18 cellular contexts compared by ENCODE assay signal in the genomic region with DNA sequence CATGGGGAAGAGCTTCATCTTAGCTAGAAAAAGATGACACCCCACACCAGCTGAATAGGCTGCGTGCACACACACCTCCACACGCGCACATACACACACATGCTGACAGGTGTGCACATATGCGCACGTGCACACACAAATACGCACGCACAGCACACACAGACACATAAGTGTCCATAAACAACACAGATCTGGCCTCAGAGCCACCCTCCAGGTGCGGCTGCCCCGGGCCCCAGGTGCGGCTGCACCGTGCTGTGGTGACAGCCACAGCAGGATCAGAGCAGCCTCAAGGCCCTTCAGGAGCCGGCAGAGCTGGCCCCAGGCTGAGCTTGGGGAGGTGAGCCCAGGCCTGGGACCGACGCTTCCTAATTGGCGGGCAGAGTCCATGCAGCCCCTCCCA. TPM values are rescaled to one million over a fixed set of nuclear protein-coding genes. Genes with fewer than 3 reads are reported as not detected.
DNase-seq lines count a peak whose midpoint lies in the region; ATAC-seq, FAIRE-seq and TF ChIP-seq lines count a peak whose summit lies in the region.
"Had no signal": no experiment of that assay in that cellular context is flagged by ENCODE, and none has a peak within 500 bp of the region (broad histone marks: within the 10 kb centered on the region; RNA-seq: fewer than 3 reads in every experiment).

No MANE protein-coding gene starts in this region.

- in situ Hi-C loops in HepG2 (cut with HindIII; ENCODE audit: extremely low pct_ligation_motif_present, low pct_unique_long_range_greater_than_20kb) = no loop called here

- intact Hi-C loops in HepG2 (cut with micrococcal nuclease; ENCODE audit: unreplicated experiment) (no loop called here), right lobe of liver (cut with DNase I) (loop anchor here in 1 of 2 donors (10.0 kb wide), 2 partner anchors 148 to 348 kb away; a partner anchor contains a TSS), activated B cell treated with CpG ODN at 0.5 μM for 24 hours (cut with micrococcal nuclease) (no loop called here)

- CTCF ChIA-PET in HepG2 (lab: Yijun Ruan, JAX; ENCODE audit: low intra/inter-chr PET ratio, low total read pairs) (no interaction called here), activated B cell treated with CpG ODN at 0.5 μM for 24 hours (lab: Charles Lee) (no interaction called here)

- peak overlapping the region; percentile 13; the same call in 1 of the 2 replicates for H3K4me2 ChIP-seq in HepG2 (ENCODE audit: low read depth, low read length)
- H3K4me2 ChIP-seq in neuronal stem cell (ENCODE audit: insufficient read depth, low read length, poor library complexity, severe bottlenecking) = no peak overlapping the region

- H3K4me1 ChIP-seq in HepG2 (ENCODE audit: insufficient read depth, low read length) (peaks cover 54% of the 10 kb centered on the region), right lobe of liver (peaks cover 0 to 3% (median 0%) of the 10 kb centered on the region in 4 donors), neuronal stem cell (ENCODE audit: control insufficient read depth in 2 of 2, insufficient read depth in 1 of 2, low read depth in 1 of 2, low read length in 2 of 2) (peaks cover 9 to 15% of the 10 kb centered on the region in 2 donors)
- peaks cover 4% of the 10 kb centered on the region for H3K4me1 ChIP-seq in effector memory CD4-positive, alpha-beta T cell (ENCODE audit: control insufficient read depth, insufficient read depth, low read length, poor library complexity, severe bottlenecking)

- H3K18ac ChIP-seq in neuronal stem cell (ENCODE audit: low read length) = no peak overlapping the region

- H3K9me3 Mint-ChIP-seq in activated B cell treated with CpG ODN at 0.5 μM for 24 hours = no peaks in the 10 kb centered on the region
- H3K9me3 Mint-ChIP-seq: CD4-positive, CD25-positive, alpha-beta regulatory T cell had no signal

- no TSS peak for BruUV-seq in HepG2 (replicated peaks; lab: Mats Ljungman, UMichigan)

- H2BK5ac ChIP-seq in neuronal stem cell (ENCODE audit: low read length) = peak overlapping the region; percentile 31

- H2AK5ac ChIP-seq in neuronal stem cell (ENCODE audit: low read depth, low read length) = peak overlapping the region; percentile 17

- no peak overlapping the region for H3K9ac ChIP-seq in HepG2 (ENCODE audit: insufficient read depth, low read depth, low read length)
- H3K9ac ChIP-seq in neuronal stem cell (ENCODE audit: low read depth, low read length, poor library complexity) = peak overlapping the region; percentile 37
- H3K9ac ChIP-seq: GM23248 had no signal

- H3K9me3 ChIP-seq in HepG2 (ENCODE audit: low read length) (no peaks in the 10 kb centered on the region), right lobe of liver (no peaks in the 10 kb centered on the region), neuronal stem cell (replicated peaks in 1 of 2; ENCODE audit: control insufficient read depth in 2 of 2, insufficient read depth in 1 of 2, low read depth in 1 of 2, low read length in 2 of 2) (peaks cover 3 to 12% of the 10 kb centered on the region in 2 donors)
- H3K9me3 ChIP-seq in effector memory CD4-positive, alpha-beta T cell (ENCODE audit: control insufficient read depth, low read length) = no peaks in the 10 kb centered on the region
- H3K9me3 ChIP-seq: HAP-1 had no signal

- H3K27me3 ChIP-seq in HepG2 (ENCODE audit: control insufficient read depth in 1 of 2, insufficient read depth in 2 of 2, low read length in 2 of 2) (peaks cover 22 to 76% of the 10 kb centered on the region in 2 experiments), right lobe of liver (no peaks in the 10 kb centered on the region), neuronal stem cell (ENCODE audit: control insufficient read depth in 3 of 3, insufficient read depth in 3 of 3, low read depth in 1 of 3, low read length in 3 of 3) (peaks cover 0 to 2% (median 0%) of the 10 kb centered on the region in 3 experiments)
- no peaks in the 10 kb centered on the region for H3K27me3 ChIP-seq in effector memory CD4-positive, alpha-beta T cell (replicated peaks; ENCODE audit: control insufficient read depth, insufficient read depth, low read length, poor library complexity, severe bottlenecking)

- ATAC-seq in HepG2 (peak; percentile 23), right lobe of liver (no peak), activated B cell treated with CpG ODN at 0.5 μM for 24 hours (ENCODE audit: low read depth) (no peak), GM18511 (IDR thresholded peaks at IDR 0.05; ENCODE audit: unreplicated experiment) (no peak)

- TF ChIP-seq POLR2A in HepG2 (IDR thresholded peaks at IDR 0.05; ENCODE audit: insufficient read depth in 1 of 2, low read depth in 2 of 2, low read length in 2 of 2) (no peak), right lobe of liver (IDR thresholded peaks at IDR 0.05) (no peak)

- H4K8ac ChIP-seq in neuronal stem cell (ENCODE audit: low read depth, low read length) = peak overlapping the region; percentile 31

- no peak overlapping the region for H2BK12ac ChIP-seq in neuronal stem cell (ENCODE audit: low read length)

- FAIRE-seq in HepG2 (lab: Jason Lieb, UNC) = no peak

- no peak for DNase-seq in HepG2 (ENCODE audit: low spot score)
- DNase-seq in right lobe of liver = no peak
- DNase-seq in activated B cell treated with CpG ODN at 0.5 μM for 24 hours = no peak
- DNase-seq in neuronal stem cell (ENCODE audit: low spot score) = no peak
- DNase-seq in Kasumi-1 (lab: John Stamatoyannopoulos, UW) = no peak
- no peak for DNase-seq in NCI-H187 treated with DMSO at 0.1 percent for 48 hours (lab: John Stamatoyannopoulos, UW)
- DNase-seq in effector memory CD4-positive, alpha-beta T cell = no peak
- DNase-seq: 8988T; C1 segment of cervical spinal cord; CD4-positive, CD25-positive, alpha-beta regulatory T cell; DMS153; DMS79; GDM1; GM23248 had no signal

- TF ChIP-seq EP300 in HepG2 (IDR thresholded peaks at IDR 0.05; ENCODE audit: low read depth in 2 of 2, low read length in 2 of 2) (no peak), HepG2 (CRISPR knock-in tag; IDR thresholded peaks at IDR 0.05; ENCODE audit: borderline replicate concordance) (no peak)

- peak overlapping the region; percentile 38 for H2BK120ac ChIP-seq in neuronal stem cell (ENCODE audit: low read depth, low read length)

- WGBS in HepG2 (ENCODE audit: low lambda C conversion rate) = 33% methylated on average over 15 of the region's 15 CpGs
- WGBS in right lobe of liver (ENCODE audit: insufficient coverage, low coverage, low lambda C conversion rate, missing lambda C conversion rate) = 77% methylated on average over 9 of the region's 15 CpGs
- WGBS in neuronal stem cell (ENCODE audit: extremely low coverage in 2 of 2, insufficient read length in 2 of 2, insufficient replicate concordance in 1 of 2), 2 donors = no CpG with 5 or more reads among the region's 15 CpGs

- no peaks in the 10 kb centered on the region for H3K36me3 Mint-ChIP-seq in activated B cell treated with CpG ODN at 0.5 μM for 24 hours (ENCODE audit: low read depth)
- H3K36me3 Mint-ChIP-seq: CD4-positive, CD25-positive, alpha-beta regulatory T cell had no signal

- H4K91ac ChIP-seq in neuronal stem cell (ENCODE audit: low read depth, low read length, poor library complexity) = no peak overlapping the region

- POLR2A ChIA-PET in HepG2 (lab: Yijun Ruan, JAX) (no interaction called here), activated B cell treated with CpG ODN at 0.5 μM for 24 hours (lab: Charles Lee) (no interaction called here)

- H3K36me3 ChIP-seq in HepG2 (replicated peaks in 1 of 2; ENCODE audit: control insufficient read depth in 1 of 2, insufficient read depth in 2 of 2, low read length in 2 of 2) (no peaks in the 10 kb centered on the region), right lobe of liver (no peaks in the 10 kb centered on the region), neuronal stem cell (replicated peaks in 1 of 2; ENCODE audit: control insufficient read depth in 2 of 2, insufficient read depth in 2 of 2, low read length in 2 of 2) (no peaks in the 10 kb centered on the region)
- H3K36me3 ChIP-seq in effector memory CD4-positive, alpha-beta T cell (ENCODE audit: control insufficient read depth, insufficient read depth, low read length) = no peaks in the 10 kb centered on the region
- H3K36me3 ChIP-seq: HAP-1 had no signal

- no peaks in the 10 kb centered on the region for H3K79me2 ChIP-seq in HepG2 (ENCODE audit: insufficient read depth, low read length)

- H3K4me3 ChIP-seq in HepG2 (replicated peaks in 1 of 3; ENCODE audit: insufficient read depth in 1 of 3, low read depth in 2 of 3, low read length in 3 of 3) = peak overlapping the region in 1 of 3 experiments; percentile 5; a peak in 1 of 6 replicates
- H3K4me3 ChIP-seq in right lobe of liver = no peak overlapping the region
- H3K4me3 ChIP-seq in neuronal stem cell (ENCODE audit: low read length in 2 of 2) = peak overlapping the region in 1 of 2 donors; percentile 17
- H3K4me3 ChIP-seq in effector memory CD4-positive, alpha-beta T cell (ENCODE audit: insufficient read depth, low read depth, low read length, poor library complexity, severe bottlenecking) = no peak overlapping the region
- H3K4me3 ChIP-seq: GM23248, HAP-1 had no signal

- peaks cover 19% of the 10 kb centered on the region for H3K4me1 Mint-ChIP-seq in activated B cell treated with CpG ODN at 0.5 μM for 24 hours

- H2AFZ ChIP-seq in HepG2 (ENCODE audit: low read length) (no peak overlapping the region), neuronal stem cell (ENCODE audit: low read length) (no peak overlapping the region)
- H2AFZ ChIP-seq: GM23248 had no signal

- no peak overlapping the region for H3K27ac ChIP-seq in HepG2 (ENCODE audit: extremely low read length, insufficient read depth, low read length)
- no peak overlapping the region for H3K27ac ChIP-seq in right lobe of liver
- H3K27ac ChIP-seq in neuronal stem cell (replicated peaks; ENCODE audit: low read length) = no peak overlapping the region
- H3K27ac ChIP-seq in effector memory CD4-positive, alpha-beta T cell (ENCODE audit: insufficient read depth, low read length, poor library complexity, severe bottlenecking) = no peak overlapping the region
- H3K27ac ChIP-seq: GM23248 had no signal

- no peak overlapping the region for H3K27ac Mint-ChIP-seq in activated B cell treated with CpG ODN at 0.5 μM for 24 hours

- peak overlapping the region; percentile 52 for H2BK15ac ChIP-seq in neuronal stem cell (ENCODE audit: low read length)

- H3K27me3 Mint-ChIP-seq in activated B cell treated with CpG ODN at 0.5 μM for 24 hours = peaks cover 3% of the 10 kb centered on the region
- H3K27me3 Mint-ChIP-seq: CD4-positive, CD25-positive, alpha-beta regulatory T cell had no signal

- H3K23ac ChIP-seq in neuronal stem cell (ENCODE audit: low read depth, low read length, poor library complexity) = no peak overlapping the region

- no peak overlapping the region for H3K4ac ChIP-seq in neuronal stem cell (ENCODE audit: low read length)

- TF ChIP-seq CTCF in HepG2 (CRISPR knock-in tag; IDR thresholded peaks at IDR 0.05) (no peak), right lobe of liver (IDR thresholded peaks at IDR 0.05) (no peak), activated B cell treated with CpG ODN at 0.5 μM for 24 hours (IDR thresholded peaks at IDR 0.05) (no peak)

- no peaks in the 10 kb centered on the region for H4K20me1 ChIP-seq in HepG2 (ENCODE audit: insufficient read depth, low read length)

- peak overlapping the region; percentile 15 for H3K4me3 Mint-ChIP-seq in activated B cell treated with CpG ODN at 0.5 μM for 24 hours
- H3K4me3 Mint-ChIP-seq: CD4-positive, CD25-positive, alpha-beta regulatory T cell had no signal

- TF ChIP-seq RAD21 in HepG2 (CRISPR knock-in tag; IDR thresholded peaks at IDR 0.05) = no peak

- H3K14ac ChIP-seq in neuronal stem cell (ENCODE audit: low read length) = peak overlapping the region; percentile 75

- peaks cover 2% of the 10 kb centered on the region for H3K79me1 ChIP-seq in neuronal stem cell (ENCODE audit: low read depth, low read length)

RNA-seq across cellular contexts. Expression of a gene that starts 9.2 kb away (rescaled TPM):
- total RNA-seq in HepG2 (2016; rRNA removed; fragmentation: Illumina TruSeq; extraction: Trizol) (1.4 and 2.2 TPM in 2 replicates), right lobe of liver (1 to 10 TPM in 1 of 6 experiments, under 1 TPM in 4, not detected in 1; 0.12 to 3.3 (median 0.15) TPM), activated B cell treated with CpG ODN at 0.5 μM for 24 hours (not detected in 2 replicates)
- total RNA-seq in HepG2 (2016; cell fraction: cytosol; rRNA removed; fragmentation: Illumina TruSeq; extraction: Trizol; ENCODE audit: low read depth) = 2.8 and 2.9 TPM in 2 replicates
- 1.4 and 2.2 TPM in 2 replicates for total RNA-seq in HepG2 (2016; cell fraction: insoluble cytoplasmic fraction; rRNA removed; fragmentation: Illumina TruSeq; extraction: Trizol)
- total RNA-seq in HepG2 (2016; cell fraction: membrane; rRNA removed; fragmentation: Illumina TruSeq; extraction: Trizol) = 3.6 and 3.7 TPM in 2 replicates
- total RNA-seq in HepG2 (2016; cell fraction: nucleus; rRNA removed; fragmentation: Illumina TruSeq; extraction: Trizol) = 1.6 and 1.8 TPM in 2 replicates
- polyA plus RNA-seq in HepG2 (2011; rRNA removed) = 0.69 and 0.74 TPM in 2 replicates
- 0.37 and 1.2 TPM in 2 replicates for polyA plus RNA-seq in HepG2 (2011; cell fraction: cytosol; rRNA removed)
- polyA plus RNA-seq in HepG2 (2011; cell fraction: nucleus; rRNA removed) = 1.6 and 2.1 TPM in 2 replicates
- 0.61 and 0.90 TPM in 2 replicates for polyA plus RNA-seq in HepG2 (2012)
- polyA plus RNA-seq in HepG2 (2016; cell fraction: cytosol; fragmentation: Illumina TruSeq; extraction: Trizol; ENCODE audit: low read depth) = 3.5 and 3.8 TPM in 2 replicates
- polyA plus RNA-seq in HepG2 (2016; cell fraction: insoluble cytoplasmic fraction; fragmentation: Illumina TruSeq; extraction: Trizol; ENCODE audit: low read depth) = 1.7 and 2.3 TPM in 2 replicates
- polyA plus RNA-seq in HepG2 (2016; cell fraction: membrane; fragmentation: Illumina TruSeq; extraction: Trizol; ENCODE audit: low read depth) = 3.3 and 4.1 TPM in 2 replicates
- 3.3 and 3.4 TPM in 2 replicates for polyA plus RNA-seq in HepG2 (2016; cell fraction: nucleus; fragmentation: Illumina TruSeq; extraction: Trizol; ENCODE audit: insufficient read depth, low read depth)
- polyA minus RNA-seq in HepG2 (2011; rRNA and poly(A)+ RNA removed; ENCODE audit: low replicate concordance) = 0.62 TPM in 1 of 2 replicates, not detected in the other
- polyA minus RNA-seq in HepG2 (2011; cell fraction: cytosol; rRNA and poly(A)+ RNA removed) = 0.40 and 0.62 TPM in 2 replicates
- 0.39 TPM in 1 of 2 replicates, not detected in the other for polyA minus RNA-seq in HepG2 (2011; cell fraction: nucleus; rRNA and poly(A)+ RNA removed)
- 0.03 TPM for polyA plus RNA-seq in neuronal stem cell (2013, experiment 1 of 2)
- 0.03 TPM for polyA plus RNA-seq in neuronal stem cell (2013, experiment 2 of 2)
- total RNA-seq: Daoy, GM23248 had no signal
- polyA plus RNA-seq: CD4-positive, CD25-positive, alpha-beta regulatory T cell had no signal

RNA-seq across cellular contexts. Expression of a gene that starts 38.0 kb away (rescaled TPM):
- total RNA-seq in HepG2 (2016; rRNA removed; fragmentation: Illumina TruSeq; extraction: Trizol) = 20.6 and 83.3 TPM in 2 replicates
- 22.4 and 22.9 TPM in 2 replicates for total RNA-seq in HepG2 (2016; cell fraction: cytosol; rRNA removed; fragmentation: Illumina TruSeq; extraction: Trizol; ENCODE audit: low read depth)
- 17.9 and 83.9 TPM in 2 replicates for total RNA-seq in HepG2 (2016; cell fraction: insoluble cytoplasmic fraction; rRNA removed; fragmentation: Illumina TruSeq; extraction: Trizol)
- total RNA-seq in HepG2 (2016; cell fraction: membrane; rRNA removed; fragmentation: Illumina TruSeq; extraction: Trizol) = 38.1 and 39.2 TPM in 2 replicates
- 88.9 and 114 TPM in 2 replicates for total RNA-seq in HepG2 (2016; cell fraction: nucleus; rRNA removed; fragmentation: Illumina TruSeq; extraction: Trizol)
- polyA plus RNA-seq in HepG2 (2011; rRNA removed) = 67.3 and 98.2 TPM in 2 replicates
- 27.2 and 52.1 TPM in 2 replicates for polyA plus RNA-seq in HepG2 (2011; cell fraction: cytosol; rRNA removed)
- polyA plus RNA-seq in HepG2 (2011; cell fraction: nucleus; rRNA removed) = 1,312 and 1,533 TPM in 2 replicates
- 45.8 and 48.2 TPM in 2 replicates for polyA plus RNA-seq in HepG2 (2012)
- 27.4 and 28.3 TPM in 2 replicates for polyA plus RNA-seq in HepG2 (2016; cell fraction: cytosol; fragmentation: Illumina TruSeq; extraction: Trizol; ENCODE audit: low read depth)
- 23.8 and 26.1 TPM in 2 replicates for polyA plus RNA-seq in HepG2 (2016; cell fraction: insoluble cytoplasmic fraction; fragmentation: Illumina TruSeq; extraction: Trizol; ENCODE audit: low read depth)
- 29.3 and 31.7 TPM in 2 replicates for polyA plus RNA-seq in HepG2 (2016; cell fraction: membrane; fragmentation: Illumina TruSeq; extraction: Trizol; ENCODE audit: low read depth)
- 322 and 325 TPM in 2 replicates for polyA plus RNA-seq in HepG2 (2016; cell fraction: nucleus; fragmentation: Illumina TruSeq; extraction: Trizol; ENCODE audit: insufficient read depth, low read depth)
- 51.6 TPM in 1 of 2 replicates, not detected in the other for polyA minus RNA-seq in HepG2 (2011; rRNA and poly(A)+ RNA removed; ENCODE audit: low replicate concordance)
- 17.1 and 21.0 TPM in 2 replicates for polyA minus RNA-seq in HepG2 (2011; cell fraction: cytosol; rRNA and poly(A)+ RNA removed)
- polyA minus RNA-seq in HepG2 (2011; cell fraction: nucleus; rRNA and poly(A)+ RNA removed) = 89.4 and 90.8 TPM in 2 replicates
- 10 to 100 TPM in 2 of 6 experiments, 1 to 10 TPM in 1, under 1 TPM in 1, not detected in 2; 0.19 to 19.3 (median 6.8) TPM for total RNA-seq in right lobe of liver
- total RNA-seq in activated B cell treated with CpG ODN at 0.5 μM for 24 hours = not detected in 2 replicates
- 0.67 TPM for polyA plus RNA-seq in neuronal stem cell (2013, experiment 1 of 2)
- polyA plus RNA-seq in neuronal stem cell (2013, experiment 2 of 2) = 0.97 TPM
- total RNA-seq: CD4-positive, CD25-positive, alpha-beta regulatory T cell; Daoy; GM23248; H4 had no signal
- polyA plus RNA-seq: GM23248 had no signal

RNA-seq across cellular contexts. Expression of a gene that starts 55.2 kb away (rescaled TPM):
- total RNA-seq in HepG2 (2016; rRNA removed; fragmentation: Illumina TruSeq; extraction: Trizol) (7.2 and 9.3 TPM in 2 replicates), right lobe of liver (10 to 100 TPM in 1 of 6 experiments, 1 to 10 TPM in 5; 2.3 to 11.2 (median 3.1) TPM), activated B cell treated with CpG ODN at 0.5 μM for 24 hours (7.2 and 11.4 TPM in 2 replicates)
- total RNA-seq in HepG2 (2016; cell fraction: cytosol; rRNA removed; fragmentation: Illumina TruSeq; extraction: Trizol; ENCODE audit: low read depth) = 1.7 and 2.6 TPM in 2 replicates
- 6.1 and 8.3 TPM in 2 replicates for total RNA-seq in HepG2 (2016; cell fraction: insoluble cytoplasmic fraction; rRNA removed; fragmentation: Illumina TruSeq; extraction: Trizol)
- 2.7 and 3.9 TPM in 2 replicates for total RNA-seq in HepG2 (2016; cell fraction: membrane; rRNA removed; fragmentation: Illumina TruSeq; extraction: Trizol)
- total RNA-seq in HepG2 (2016; cell fraction: nucleus; rRNA removed; fragmentation: Illumina TruSeq; extraction: Trizol) = 8.7 and 10.5 TPM in 2 replicates
- polyA plus RNA-seq in HepG2 (2011; rRNA removed) = 3.8 and 6.1 TPM in 2 replicates
- 1.8 and 2.1 TPM in 2 replicates for polyA plus RNA-seq in HepG2 (2011; cell fraction: cytosol; rRNA removed)
- polyA plus RNA-seq in HepG2 (2011; cell fraction: nucleus; rRNA removed) = 6.6 and 11.3 TPM in 2 replicates
- polyA plus RNA-seq in HepG2 (2012) = 2.4 and 3.0 TPM in 2 replicates
- polyA plus RNA-seq in HepG2 (2016; cell fraction: cytosol; fragmentation: Illumina TruSeq; extraction: Trizol; ENCODE audit: low read depth) = 0.79 and 0.83 TPM in 2 replicates
- 4.6 and 6.1 TPM in 2 replicates for polyA plus RNA-seq in HepG2 (2016; cell fraction: insoluble cytoplasmic fraction; fragmentation: Illumina TruSeq; extraction: Trizol; ENCODE audit: low read depth)
- polyA plus RNA-seq in HepG2 (2016; cell fraction: membrane; fragmentation: Illumina TruSeq; extraction: Trizol; ENCODE audit: low read depth) = 0.61 and 1.7 TPM in 2 replicates
- 11.3 and 22.5 TPM in 2 replicates for polyA plus RNA-seq in HepG2 (2016; cell fraction: nucleus; fragmentation: Illumina TruSeq; extraction: Trizol; ENCODE audit: insufficient read depth, low read depth)
- polyA minus RNA-seq in HepG2 (2011; rRNA and poly(A)+ RNA removed; ENCODE audit: low replicate concordance) = 6.4 and 9.2 TPM in 2 replicates
- 4.0 and 6.1 TPM in 2 replicates for polyA minus RNA-seq in HepG2 (2011; cell fraction: cytosol; rRNA and poly(A)+ RNA removed)
- 15.2 and 17.3 TPM in 2 replicates for polyA minus RNA-seq in HepG2 (2011; cell fraction: nucleus; rRNA and poly(A)+ RNA removed)
- polyA plus RNA-seq in neuronal stem cell (2013, experiment 1 of 2) = 7.7 TPM
- polyA plus RNA-seq in neuronal stem cell (2013, experiment 2 of 2) = 8.7 TPM
